Comparison of ENCODE assay signal across 12 cellular contexts in the genomic region with DNA sequence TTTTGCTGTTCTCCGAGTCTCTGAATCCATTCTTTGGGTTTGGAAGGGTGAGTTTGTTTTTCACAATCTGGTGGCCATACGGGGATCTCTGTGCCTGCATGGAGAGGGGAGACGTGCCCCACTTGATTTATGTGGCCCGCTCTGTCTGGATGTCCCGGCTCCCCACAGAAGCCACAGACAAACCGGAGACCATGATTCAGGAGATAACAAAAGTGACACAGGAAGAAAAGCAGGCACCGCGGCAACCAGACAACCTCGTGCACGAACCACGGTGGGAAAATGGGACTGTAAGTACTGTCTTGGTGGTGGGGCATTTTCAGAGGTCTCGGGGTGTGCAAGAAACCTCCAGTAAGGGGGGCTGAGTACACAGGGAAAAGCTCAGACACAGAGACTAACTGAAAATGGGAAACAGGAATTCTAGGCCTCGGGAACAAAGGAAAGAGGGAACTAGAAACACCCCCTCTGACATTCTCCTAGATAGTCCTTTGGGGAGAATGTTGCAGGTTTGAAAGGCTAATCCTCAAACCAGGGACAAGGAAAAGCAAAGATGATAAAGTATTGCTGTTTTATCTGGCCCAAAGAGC. TPM values are rescaled to one million over a fixed set of nuclear protein-coding genes. Genes with fewer than 3 reads are reported as not detected.
A peak's percentile ranks its signal among the peaks of the same experiment; 100 is the strongest.
DNase-seq lines count a peak whose midpoint lies in the region; ATAC-seq, FAIRE-seq and TF ChIP-seq lines count a peak whose summit lies in the region.
"Had no signal": no experiment of that assay in that cellular context is flagged by ENCODE, and none has a peak within 500 bp of the region (broad histone marks: within the 10 kb centered on the region; RNA-seq: fewer than 3 reads in every experiment).

No MANE protein-coding gene starts in this region.

- H2BK5ac ChIP-seq in H1 (ENCODE audit: low read depth, low read length): no peak overlapping the region

- H3K9ac ChIP-seq in HUES6 (ENCODE audit: low read length) (peak overlapping the region; percentile 3), H1 (replicated peaks in 1 of 4; ENCODE audit: extremely low read depth in 1 of 4, low read depth in 3 of 4, low read length in 3 of 4) (no peak overlapping the region)

- H3K9me3 ChIP-seq in HUES6 (ENCODE audit: control insufficient read depth, insufficient read depth, low read depth, low read length) (no peaks in the 10 kb centered on the region), H1 (ENCODE audit: insufficient read depth in 2 of 2, low read depth in 1 of 2, low read length in 1 of 2) (no peaks in the 10 kb centered on the region), vagina (no peaks in the 10 kb centered on the region)
- H3K9me3 ChIP-seq: body of pancreas had no signal

- POLR2A ChIA-PET in H1 (lab: Charles Lee; ENCODE audit: partially characterized antibody): no interaction called here

- WGBS in H1 (ENCODE audit: extremely low coverage in 1 of 2, insufficient coverage in 1 of 2, insufficient read length in 1 of 2, insufficient replicate concordance in 2 of 2, low coverage in 1 of 2, low lambda C conversion rate in 2 of 2, missing lambda C conversion rate in 1 of 2), 2 experiments: 83% methylated on average over 13 of the region's 13 CpGs; no CpG with 5 or more reads in 1 of the 2 experiments

- no peak for TF ChIP-seq RAD21 in H1 (IDR thresholded peaks at IDR 0.05 in 1 of 2, conservative IDR thresholded peaks at IDR 0.05 in 1 of 2; ENCODE audit: low read depth in 2 of 2, low read length in 2 of 2)

- 0 out of 2 replicates have a peak overlapping the region, but pooled peaks have one; percentile 49 for H2AFZ ChIP-seq in H1 (ENCODE audit: low read length)

- H3K56ac ChIP-seq in H1 (replicated peaks; ENCODE audit: insufficient read length, low read depth, low read length): no peak overlapping the region

- TF ChIP-seq EP300 in H1 (IDR thresholded peaks at IDR 0.05; ENCODE audit: borderline replicate concordance in 1 of 2, low read depth in 2 of 2, low read length in 2 of 2): no peak

- intact Hi-C loops in vagina (cut with DNase I): no loop called here

- H3K36me3 ChIP-seq in HUES6 (ENCODE audit: control insufficient read depth, insufficient read depth, low read length) (no peaks in the 10 kb centered on the region), H1 (ENCODE audit: control insufficient read depth in 2 of 4, insufficient read depth in 4 of 4, low read length in 3 of 4) (no peaks in the 10 kb centered on the region), vagina (no peaks in the 10 kb centered on the region)

- H3K4me1 ChIP-seq in HUES6 (ENCODE audit: control insufficient read depth, insufficient read depth, low read length) (peaks cover 19% of the 10 kb centered on the region), H1 (replicated peaks in 1 of 4; ENCODE audit: control insufficient read depth in 3 of 4, insufficient read depth in 4 of 4, low read length in 3 of 4) (no peaks in the 10 kb centered on the region; a peak in 2 of 7 replicates), vagina (no peaks in the 10 kb centered on the region)

- no peaks in the 10 kb centered on the region for H4K20me1 ChIP-seq in H1 (replicated peaks in 1 of 2; ENCODE audit: control insufficient read depth in 1 of 2, insufficient read depth in 2 of 2, low read length in 2 of 2)

- TF ChIP-seq CTCF in H1 (IDR thresholded peaks at IDR 0.05; ENCODE audit: control extremely low read depth in 1 of 3, insufficient read depth in 1 of 3, low read depth in 1 of 3, low read length in 3 of 3): no peak
- no peak for TF ChIP-seq CTCF in vagina (IDR thresholded peaks at IDR 0.05)

- FAIRE-seq in H1 (lab: Jason Lieb, UNC): no peak
- FAIRE-seq: G401.6 had no signal

- no peaks in the 10 kb centered on the region for H3K23me2 ChIP-seq in H1 (ENCODE audit: low read depth, low read length)

- no peak overlapping the region for H2BK120ac ChIP-seq in H1 (replicated peaks; ENCODE audit: low read depth, low read length)

- H2BK20ac ChIP-seq in H1 (ENCODE audit: low read length): no peak overlapping the region

- no peak overlapping the region for H3K18ac ChIP-seq in H1 (ENCODE audit: extremely low read depth, low read length)

- CTCF ChIA-PET in H1 (lab: Charles Lee; ENCODE audit: partially characterized antibody): interaction anchor here (0.7 to 1.7 kb wide), 5 partner anchors 15 to 103 kb away, joined by 3 to 6 read pairs (median 3); no protein-coding TSS in a partner anchor

- H3K4me3 ChIP-seq in HUES6 (ENCODE audit: low read depth, low read length): no peak overlapping the region; the same call in 1 of the 2 replicates
- H3K4me3 ChIP-seq in H1 (ENCODE audit: extremely low read depth in 1 of 4, insufficient read depth in 2 of 4, low read depth in 3 of 4, low read length in 4 of 4): no peak overlapping the region
- no peak overlapping the region for H3K4me3 ChIP-seq in vagina
- H3K4me3 ChIP-seq: body of pancreas had no signal

- H4K8ac ChIP-seq in H1 (ENCODE audit: extremely low read depth, insufficient read depth, low read length): no peak overlapping the region; the same call in none of the 2 replicates

- H2BK12ac ChIP-seq in H1 (ENCODE audit: low read depth, low read length): no peak overlapping the region

- H3K23ac ChIP-seq in H1 (ENCODE audit: insufficient read length): no peak overlapping the region

- H3K4me2 ChIP-seq in H1 (ENCODE audit: insufficient read depth in 1 of 2, low read depth in 2 of 2, low read length in 2 of 2): no peak overlapping the region

- H3K27me3 ChIP-seq in HUES6 (ENCODE audit: control insufficient read depth, insufficient read depth, low read length) (no peaks in the 10 kb centered on the region), H1 (replicated peaks in 1 of 4; ENCODE audit: control insufficient read depth in 3 of 4, extremely low read depth in 1 of 4, insufficient read depth in 3 of 4, low read length in 3 of 4) (no peaks in the 10 kb centered on the region; a peak in 2 of 7 replicates), vagina (no peaks in the 10 kb centered on the region)
- H3K27me3 ChIP-seq: body of pancreas had no signal

- H3K27ac ChIP-seq in HUES6 (ENCODE audit: low read depth, low read length) (no peak overlapping the region), H1 (ENCODE audit: low read depth, low read length) (no peak overlapping the region), vagina (no peak overlapping the region)
- H3K27ac ChIP-seq: body of pancreas had no signal

- no peak overlapping the region for H3K14ac ChIP-seq in H1 (ENCODE audit: insufficient read length)

- no peak overlapping the region for H2BK15ac ChIP-seq in H1 (ENCODE audit: low read length)

- no peak overlapping the region for H3K4ac ChIP-seq in H1 (replicated peaks; ENCODE audit: insufficient read length, low read depth, low read length)

- no peak overlapping the region for H4K5ac ChIP-seq in H1 (ENCODE audit: insufficient read length, low read depth, low read length)

- peak; percentile 35 for DNase-seq in activated CD4-positive, alpha-beta T cell treated with anti-CD3 and anti-CD28 coated beads, Interleukin-2, amount 50 U/mL, for 1 hour
- DNase-seq in H1 (ENCODE audit: low read depth in 1 of 2, low spot score in 2 of 2): no peak
- peak; percentile 46 for DNase-seq in stimulated activated CD8-positive, alpha-beta memory T cell treated with anti-CD3 and anti-CD28 coated beads, Interleukin-4, amount 100 ng/mL, for 48 hours
- no peak for DNase-seq in vagina (ENCODE audit: extremely low spot score in 2 of 2)
- no peak for DNase-seq in SHP77 (lab: John Stamatoyannopoulos, UW)
- DNase-seq: body of pancreas, NCI-H146 had no signal

- H3K79me1 ChIP-seq in H1 (ENCODE audit: low read depth, low read length): no peaks in the 10 kb centered on the region

- no peaks in the 10 kb centered on the region for H3K79me2 ChIP-seq in H1 (ENCODE audit: control insufficient read depth in 1 of 2, insufficient read depth in 2 of 2, low read length in 2 of 2)

- no peak for TF ChIP-seq POLR2A in H1 (IDR thresholded peaks at IDR 0.05; ENCODE audit: control extremely low read depth in 1 of 2, low read depth in 2 of 2, low read length in 2 of 2)
- TF ChIP-seq POLR2A in vagina (IDR thresholded peaks at IDR 0.05): no peak

- no peak overlapping the region for H4K91ac ChIP-seq in H1 (replicated peaks; ENCODE audit: insufficient read length, low read length)

- ATAC-seq in HG03039 (IDR thresholded peaks at IDR 0.05; ENCODE audit: unreplicated experiment) (no peak), GM19395 (IDR thresholded peaks at IDR 0.05; ENCODE audit: unreplicated experiment) (no peak)
- ATAC-seq: body of pancreas, Right ventricle myocardium inferior had no signal

- H2AK5ac ChIP-seq in H1 (ENCODE audit: low read depth, low read length): no peak overlapping the region

TF ChIP-seq in H1, 55 proteins besides CTCF, POLR2A, EP300 and RAD21:
- TF ChIP-seq CTBP2 (IDR thresholded peaks at IDR 0.05; ENCODE audit: borderline replicate concordance, insufficient read depth, insufficient read length, low read length) (no peak), CREB1 (IDR thresholded peaks at IDR 0.05) (no peak), KDM4A (IDR thresholded peaks at IDR 0.05; ENCODE audit: low read depth, low read length, severe bottlenecking) (no peak), GABPA (IDR thresholded peaks at IDR 0.05; ENCODE audit: borderline replicate concordance, insufficient read depth, low read length) (no peak)
TF ChIP-seq in H1: peak in this region for 0.

RNA-seq across cellular contexts. Expression of gene ZNF318, which starts 22.1 kb away (rescaled TPM):
- 22.1 and 22.3 TPM in 2 replicates for total RNA-seq in H1 (2021; fragmentation: NEBNext Ultra II Directional; extraction: Animal tissue kit (Norgen Biotek cat#: 25700))
- 10.2 and 11.1 TPM in 2 replicates for polyA plus RNA-seq in H1 (2011; rRNA removed)
- polyA plus RNA-seq in H1 (2011; cell fraction: cytosol; rRNA removed): 10.2 TPM
- 27.1 TPM for polyA plus RNA-seq in H1 (2011; cell fraction: nucleus; rRNA removed)
- polyA plus RNA-seq in H1 (2012, experiment 1 of 2): 8.5 to 12.2 TPM (median 10.9 TPM) in 4 replicates
- 1.4 TPM for polyA plus RNA-seq in H1 (2012, experiment 2 of 2)
- 13.6 TPM for polyA plus RNA-seq in H1 (2013, experiment 1 of 2)
- polyA plus RNA-seq in H1 (2013, experiment 2 of 2): 12.2 TPM
- 29.7 and 32.2 TPM in 2 replicates for polyA minus RNA-seq in H1 (2011; rRNA and poly(A)+ RNA removed)
- polyA minus RNA-seq in H1 (2011; cell fraction: cytosol; rRNA and poly(A)+ RNA removed): 14.8 TPM
- polyA minus RNA-seq in H1 (2011; cell fraction: nucleus; rRNA and poly(A)+ RNA removed): 19.5 TPM
- 17.2 TPM for total RNA-seq in vagina

RNA-seq across cellular contexts. Expression of gene ABCC10, which starts 35.8 kb away (rescaled TPM):
- total RNA-seq in H1 (2021; fragmentation: NEBNext Ultra II Directional; extraction: Animal tissue kit (Norgen Biotek cat#: 25700)): 21.0 and 24.6 TPM in 2 replicates
- 15.5 and 22.3 TPM in 2 replicates for polyA plus RNA-seq in H1 (2011; rRNA removed)
- 13.9 TPM for polyA plus RNA-seq in H1 (2011; cell fraction: cytosol; rRNA removed)
- polyA plus RNA-seq in H1 (2011; cell fraction: nucleus; rRNA removed): 52.6 TPM
- polyA plus RNA-seq in H1 (2012, experiment 1 of 2): 15.1 to 19.4 TPM (median 15.8 TPM) in 4 replicates
- polyA plus RNA-seq in H1 (2012, experiment 2 of 2): 16.5 TPM
- polyA plus RNA-seq in H1 (2013, experiment 1 of 2): 20.3 TPM
- polyA plus RNA-seq in H1 (2013, experiment 2 of 2): 19.2 TPM
- 10.9 and 14.8 TPM in 2 replicates for polyA minus RNA-seq in H1 (2011; rRNA and poly(A)+ RNA removed)
- polyA minus RNA-seq in H1 (2011; cell fraction: cytosol; rRNA and poly(A)+ RNA removed): 11.5 TPM
- 25.2 TPM for polyA minus RNA-seq in H1 (2011; cell fraction: nucleus; rRNA and poly(A)+ RNA removed)
- total RNA-seq in vagina: 22.8 TPM

Comparison
In these comparisons a context has a peak if more than half of its experiments do, and no peak if none do; other contexts are left out.
1. DNase-seq: peak in activated CD4-positive, alpha-beta T cell treated with anti-CD3 and anti-CD28 coated beads, Interleukin-2, amount 50 U/mL, for 1 hour (single experiment) and stimulated activated CD8-positive, alpha-beta memory T cell treated with anti-CD3 and anti-CD28 coated beads, Interleukin-4, amount 100 ng/mL, for 48 hours (single experiment); none in H1 (0 of 2), vagina (0 of 2) and SHP77 (0 of 2).